In the genomic region with DNA sequence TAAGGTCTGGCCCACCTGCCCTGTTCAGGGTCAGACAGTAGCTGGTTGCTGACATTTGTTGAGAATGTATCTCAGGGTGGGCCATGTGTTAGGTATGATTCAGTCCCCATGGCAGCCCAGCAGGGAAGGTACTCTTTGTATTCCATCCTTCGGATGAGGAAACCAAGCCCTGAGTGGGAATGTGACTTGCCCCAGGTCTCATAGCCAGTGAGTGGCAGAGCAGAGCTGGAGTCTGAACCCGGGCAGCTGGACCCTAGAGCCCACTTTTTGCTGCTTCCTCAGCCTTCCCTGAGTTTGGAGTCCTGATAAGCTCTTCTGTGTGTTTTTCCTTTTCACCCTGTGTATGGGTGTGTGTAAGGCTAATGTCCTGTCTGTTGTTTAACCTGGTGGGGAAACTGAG, we compare ENCODE assay signal across 31 cellular contexts.
"Had no signal": no experiment of that assay in that cellular context is flagged by ENCODE, and none has a peak within 500 bp of the region (broad histone marks: within the 10 kb centered on the region; RNA-seq: fewer than 3 reads in every experiment).

No MANE protein-coding gene starts in this region.

- H3K4me3 Mint-ChIP-seq: activated CD4-positive, alpha-beta memory T cell treated with anti-CD3 and anti-CD28 coated beads for 36 hours; activated CD4-positive, alpha-beta T cell treated with anti-CD3 and anti-CD28 coated beads for 36 hours; activated naive CD8-positive, alpha-beta T cell treated with anti-CD3 and anti-CD28 coated beads, Interleukin-2, amount 10 ng/mL, durations not matched to agents 7 days and 5 days; activated T-cell treated with anti-CD3 and anti-CD28 coated beads, Interleukin-2, amount 50 U/mL, for 4 hours; activated T-helper 1 cell treated with anti-CD3 and anti-CD28 coated beads, Interleukin-12 subunit alpha, Interleukin-12 subunit beta, Interleukin-2, Interleukin-4 antibody, amounts not matched to agents 30 ng/mL and 10 ng/mL and 1 ng/mL, durations not matched to agents 14 hours and 24 hours and 36 hours; T-helper 2 cell treated with Interferon-gamma antibody and Interleukin-4, amounts not matched to agents 5 μg/mL and 100 μg/mL, for 36 hours had no signal

- H3K27ac Mint-ChIP-seq: activated CD4-positive, alpha-beta memory T cell treated with anti-CD3 and anti-CD28 coated beads for 36 hours; activated CD4-positive, alpha-beta T cell treated with anti-CD3 and anti-CD28 coated beads for 36 hours; activated naive CD8-positive, alpha-beta T cell treated with anti-CD3 and anti-CD28 coated beads, Interleukin-2, amount 10 ng/mL, durations not matched to agents 7 days and 5 days; activated T-helper 1 cell treated with anti-CD3 and anti-CD28 coated beads, Interleukin-12 subunit alpha, Interleukin-12 subunit beta, Interleukin-2, Interleukin-4 antibody, amounts not matched to agents 30 ng/mL and 10 ng/mL and 1 ng/mL, durations not matched to agents 14 hours and 24 hours and 36 hours; T-helper 2 cell treated with Interferon-gamma antibody and Interleukin-4, amounts not matched to agents 5 μg/mL and 100 μg/mL, for 36 hours had no signal

- H3K36me3 ChIP-seq: cardiac muscle cell, SJCRH30 had no signal

- H3K27ac ChIP-seq: ascending aorta, cardiac muscle cell, SJCRH30, SK-N-MC had no signal

- H3K9me3 Mint-ChIP-seq: activated CD4-positive, alpha-beta memory T cell treated with anti-CD3 and anti-CD28 coated beads for 36 hours; activated naive CD8-positive, alpha-beta T cell treated with anti-CD3 and anti-CD28 coated beads, Interleukin-2, amount 10 ng/mL, durations not matched to agents 7 days and 5 days; activated T-cell treated with anti-CD3 and anti-CD28 coated beads, Interleukin-2, amount 50 U/mL, for 4 hours; activated T-helper 1 cell treated with anti-CD3 and anti-CD28 coated beads, Interleukin-12 subunit alpha, Interleukin-12 subunit beta, Interleukin-2, Interleukin-4 antibody, amounts not matched to agents 30 ng/mL and 10 ng/mL and 1 ng/mL, durations not matched to agents 14 hours and 24 hours and 36 hours; T-helper 2 cell treated with Interferon-gamma antibody and Interleukin-4, amounts not matched to agents 5 μg/mL and 100 μg/mL, for 36 hours had no signal

- H3K4me3 ChIP-seq: ascending aorta, cardiac muscle cell, MG63, SJCRH30, SK-N-MC had no signal

- H3K27me3 Mint-ChIP-seq: activated CD4-positive, alpha-beta memory T cell treated with anti-CD3 and anti-CD28 coated beads for 36 hours; activated CD4-positive, alpha-beta T cell treated with anti-CD3 and anti-CD28 coated beads for 36 hours; activated naive CD8-positive, alpha-beta T cell treated with anti-CD3 and anti-CD28 coated beads, Interleukin-2, amount 10 ng/mL, durations not matched to agents 7 days and 5 days had no signal

- H3K27me3 ChIP-seq: ascending aorta, cardiac muscle cell, MG63, SJCRH30 had no signal

- FAIRE-seq: TTC549 had no signal

- DNase-seq: activated CD4-positive, alpha-beta memory T cell treated with anti-CD3 and anti-CD28 coated beads for 36 hours; activated CD4-positive, alpha-beta T cell treated with anti-CD3 and anti-CD28 coated beads for 36 hours; activated CD4-positive, alpha-beta T cell treated with anti-CD3 and anti-CD28 coated beads, Interleukin-2, amount 50 U/mL, for 1 hour; activated CD8-positive, alpha-beta memory T cell treated with anti-CD3 and anti-CD28 coated beads, Interleukin-2, amount 50 U/mL, for 4 hours; activated naive CD4-positive, alpha-beta T cell; activated naive CD4-positive, alpha-beta T cell treated with anti-CD3 and anti-CD28 coated beads, Interleukin-2, amount 50 U/mL, for 16 hours; activated naive CD8-positive, alpha-beta T cell treated with anti-CD3 and anti-CD28 coated beads, Interleukin-2, amount 10 ng/mL, durations not matched to agents 7 days and 5 days; activated T-cell treated with anti-CD3 and anti-CD28 coated beads for 4 hours; activated T-cell treated with anti-CD3 and anti-CD28 coated beads, Interleukin-2, amount 50 U/mL, for 4 hours; amygdala; Kasumi-1; KG1; MG63; NCI-H1048; NCI-H1105 treated with DMSO at 0.1 percent for 48 hours; NCI-H1436; NCI-H1694; NCI-H1930; NCI-H2081 treated with DMSO at 0.1 percent for 48 hours; NCI-H226; NCI-H446 treated with DMSO at 0.1 percent for 48 hours; NCI-H524; SHP77; SJCRH30 had no signal

- ATAC-seq: activated CD4-positive, alpha-beta T cell treated with anti-CD3 and anti-CD28 coated beads for 36 hours; activated T-cell treated with anti-CD3 and anti-CD28 coated beads, Interleukin-2, amount 50 U/mL, for 4 hours; Panc1 had no signal

- H3K4me1 ChIP-seq: ascending aorta, SJCRH30 had no signal

- H3K9me3 ChIP-seq: ascending aorta, MG63, SJCRH30 had no signal
